Comparison of ENCODE assay signal across 18 cellular contexts in genomic region chr3:37170097-37170496, GRCh38. TPM values are rescaled to one million over a fixed set of nuclear protein-coding genes. Genes with fewer than 3 reads are reported as not detected.
DNase-seq lines count a peak whose midpoint lies in the region; ATAC-seq, FAIRE-seq and TF ChIP-seq lines count a peak whose summit lies in the region.
"Had no signal": no experiment of that assay in that cellular context is flagged by ENCODE, and none has a peak within 500 bp of the region (broad histone marks: within the 10 kb centered on the region; RNA-seq: fewer than 3 reads in every experiment).

No MANE protein-coding gene starts in this region.

- TF ChIP-seq CTCF in SK-N-SH (IDR thresholded peaks at IDR 0.05) = no peak
- TF ChIP-seq CTCF in osteoblast (IDR thresholded peaks at IDR 0.05; ENCODE audit: extremely low read depth, low read depth, low read length) = no peak
- TF ChIP-seq CTCF in brain microvascular endothelial cell (IDR thresholded peaks at IDR 0.05; ENCODE audit: low read depth, low read length, missing control alignments) = no peak

- peaks cover 10% of the 10 kb centered on the region for H4K20me1 ChIP-seq in SK-N-SH (ENCODE audit: insufficient read depth)
- peaks cover 10% of the 10 kb centered on the region for H4K20me1 ChIP-seq in osteoblast (ENCODE audit: insufficient read depth, low read length)

- H2AFZ ChIP-seq in SK-N-SH (ENCODE audit: low read depth) = no peak overlapping the region
- no peak overlapping the region for H2AFZ ChIP-seq in osteoblast (ENCODE audit: low read length)

- peak; percentile 24 for DNase-seq in EH (ENCODE audit: low read depth)
- DNase-seq in SK-N-SH = no peak
- peak; percentile 57 for DNase-seq in fibroblast of peridontal ligament (ENCODE audit: extremely low read depth)
- DNase-seq in osteoblast (ENCODE audit: insufficient read length, low spot score, missing footprints) = no peak
- DNase-seq in head of caudate nucleus = no peak
- DNase-seq in GM12891 (ENCODE audit: insufficient read length, low spot score) = no peak
- no peak for DNase-seq in brain microvascular endothelial cell
- DNase-seq: activated CD4-positive, alpha-beta T cell treated with anti-CD3 and anti-CD28 coated beads for 48 hours; activated naive CD4-positive, alpha-beta T cell treated with anti-CD3 and anti-CD28 coated beads for 36 hours; foreskin fibroblast; H7; mesendoderm; NCI-H1694; NCI-H446; SIG-M5; stimulated activated CD4-positive, alpha-beta T cell treated with anti-CD3 and anti-CD28 coated beads, Interleukin-2, amount 100 ng/mL, for 48 hours had no signal

- in situ Hi-C loops in brain microvascular endothelial cell (cut with HindIII; ENCODE audit: low pct_ligation_motif_present, low sequenced_read_pairs) = no loop called here

- H3K4me2 ChIP-seq in SK-N-SH (peak overlapping the region; percentile 39; the same call in 1 of the 2 replicates), osteoblast (ENCODE audit: insufficient read depth, low read length) (no peak overlapping the region)

- ATAC-seq in HG03469 (IDR thresholded peaks at IDR 0.05; ENCODE audit: unreplicated experiment) = no peak

- CTCF ChIA-PET in SK-N-SH (lab: Yijun Ruan, JAX) = no interaction called here

- intact Hi-C loops in head of caudate nucleus (cut with DNase I) = no loop called here

- H3F3A ChIP-seq in SK-N-SH (replicated peaks; ENCODE audit: insufficient read depth) = peaks cover 16% of the 10 kb centered on the region

- peaks cover 12 to 31% of the 10 kb centered on the region in 2 experiments for H3K36me3 ChIP-seq in SK-N-SH (replicated peaks in 1 of 2; ENCODE audit: control insufficient read depth in 1 of 2, insufficient read depth in 2 of 2, low read length in 1 of 2)
- peaks cover 28% of the 10 kb centered on the region for H3K36me3 ChIP-seq in osteoblast (ENCODE audit: insufficient read depth, low read length)
- H3K36me3 ChIP-seq in brain microvascular endothelial cell (replicated peaks) = peaks cover 5% of the 10 kb centered on the region

- no peak for TF ChIP-seq RAD21 in SK-N-SH (IDR thresholded peaks at IDR 0.05; ENCODE audit: low read length)

- H3K9ac ChIP-seq in SK-N-SH = peak overlapping the region; percentile 16; the same call in 1 of the 2 replicates

- POLR2A ChIA-PET in SK-N-SH (lab: Yijun Ruan, JAX) = no interaction called here

- H3K4me1 ChIP-seq in SK-N-SH (ENCODE audit: control insufficient read depth in 1 of 2, insufficient read depth in 2 of 2, low read depth in 1 of 2, low read length in 1 of 2) = peaks cover 9 to 23% of the 10 kb centered on the region in 2 experiments; a peak in 3 of 4 replicates
- H3K4me1 ChIP-seq in osteoblast (ENCODE audit: insufficient read depth, low read length) = peaks cover 27% of the 10 kb centered on the region

- WGBS in SK-N-SH (ENCODE audit: low lambda C conversion rate) = 52% methylated on average over 1 of the region's 1 CpG

- H3K4me3 ChIP-seq in SK-N-SH (ENCODE audit: low read depth in 2 of 2, low read length in 1 of 2) = no peak overlapping the region
- no peak overlapping the region for H3K4me3 ChIP-seq in osteoblast (ENCODE audit: insufficient read depth, low read length)
- no peak overlapping the region for H3K4me3 ChIP-seq in brain microvascular endothelial cell (ENCODE audit: low read depth, low read length)
- H3K4me3 ChIP-seq: suprapubic skin had no signal

- H3K27me3 ChIP-seq in SK-N-SH (ENCODE audit: insufficient read depth) (no peaks in the 10 kb centered on the region), osteoblast (ENCODE audit: insufficient read depth, low read length) (no peaks in the 10 kb centered on the region), brain microvascular endothelial cell (replicated peaks) (no peaks in the 10 kb centered on the region)
- H3K27me3 ChIP-seq: suprapubic skin had no signal

- H3K27ac ChIP-seq in SK-N-SH (ENCODE audit: low read depth in 2 of 2, low read length in 1 of 2) (peak overlapping the region; percentile 31 to 51; a peak in 3 of 4 replicates), osteoblast (ENCODE audit: low read depth, low read length) (peak overlapping the region; percentile 25), brain microvascular endothelial cell (no peak overlapping the region)

- H3K9me3 ChIP-seq in SK-N-SH (no peaks in the 10 kb centered on the region), osteoblast (ENCODE audit: low read depth, low read length) (no peaks in the 10 kb centered on the region)
- H3K9me3 ChIP-seq: suprapubic skin had no signal

- no peaks in the 10 kb centered on the region for H3K9me2 ChIP-seq in SK-N-SH

- peak in 1 of 2 experiments; percentile 17; a peak in 1 of 4 replicates for TF ChIP-seq EP300 in SK-N-SH (IDR thresholded peaks at IDR 0.05; ENCODE audit: borderline replicate concordance in 1 of 2, low read depth in 1 of 2, low read length in 1 of 2)

- FAIRE-seq in GM12891 (lab: Jason Lieb, UNC) = no peak

- no peak for TF ChIP-seq POLR2A in GM12891 (IDR thresholded peaks at IDR 0.05; ENCODE audit: low read depth, low read length)

- peaks cover 98% of the 10 kb centered on the region for H3K79me2 ChIP-seq in SK-N-SH (ENCODE audit: insufficient read depth)
- peaks cover 94% of the 10 kb centered on the region for H3K79me2 ChIP-seq in osteoblast (ENCODE audit: insufficient read depth, low read length)

TF ChIP-seq in SK-N-SH, 30 proteins besides CTCF, POLR2A, EP300 and RAD21:
- no peak for TF ChIP-seq FOSL2 (IDR thresholded peaks at IDR 0.05; ENCODE audit: borderline replicate concordance, low read depth)
- no peak for TF ChIP-seq USF2 (IDR thresholded peaks at IDR 0.05; ENCODE audit: borderline replicate concordance, low read depth, low read length)
- no peak for TF ChIP-seq NRF1 (IDR thresholded peaks at IDR 0.05; ENCODE audit: low read depth, low read length)
- TF ChIP-seq POLR2AphosphoS5 (IDR thresholded peaks at IDR 0.05; ENCODE audit: low read depth, low read length) = 0 out of 2 replicates have a peak, but pooled peaks have one; percentile 8

TF ChIP-seq in GM12891, 5 proteins besides CTCF, POLR2A, EP300 and RAD21:
- TF ChIP-seq POLR2AphosphoS5 (IDR thresholded peaks at IDR 0.05; ENCODE audit: low read depth, low read length) (no peak), POU2F2 (IDR thresholded peaks at IDR 0.05; ENCODE audit: low read depth, low read length) (no peak), SPI1 (IDR thresholded peaks at IDR 0.05; ENCODE audit: low read depth, low read length) (no peak), TAF1 (IDR thresholded peaks at IDR 0.05; ENCODE audit: low read depth, low read length) (no peak), PAX5 (IDR thresholded peaks at IDR 0.05; ENCODE audit: insufficient read depth, low read length, severe bottlenecking) (no peak)

RNA-seq across cellular contexts. Expression of gene LRRFIP2, which starts 4.3 kb away (rescaled TPM):
- 27.2 and 29.8 TPM in 2 replicates for polyA plus RNA-seq in SK-N-SH (2012; rRNA removed)
- 35.1 and 44.4 TPM in 2 replicates for polyA plus RNA-seq in SK-N-SH (2012; cell fraction: cytosol; rRNA removed)
- polyA plus RNA-seq in SK-N-SH (2012; cell fraction: nucleus; rRNA removed) = 24.2 and 39.5 TPM in 2 replicates
- total RNA-seq in osteoblast = 45.1 and 71.3 TPM in 2 replicates
- 15.5 TPM for polyA plus RNA-seq in GM12891 (2012; ENCODE audit: low read depth, missing spikeins)

Comparison
In these comparisons a context has a peak if more than half of its experiments do, and no peak if none do; other contexts are left out.
1. DNase-seq: peak in EH (single experiment) and fibroblast of peridontal ligament (single experiment); none in SK-N-SH (single experiment), osteoblast (single experiment), head of caudate nucleus (0 of 42), GM12891 (single experiment) and brain microvascular endothelial cell (single experiment).